In the genomic region with DNA sequence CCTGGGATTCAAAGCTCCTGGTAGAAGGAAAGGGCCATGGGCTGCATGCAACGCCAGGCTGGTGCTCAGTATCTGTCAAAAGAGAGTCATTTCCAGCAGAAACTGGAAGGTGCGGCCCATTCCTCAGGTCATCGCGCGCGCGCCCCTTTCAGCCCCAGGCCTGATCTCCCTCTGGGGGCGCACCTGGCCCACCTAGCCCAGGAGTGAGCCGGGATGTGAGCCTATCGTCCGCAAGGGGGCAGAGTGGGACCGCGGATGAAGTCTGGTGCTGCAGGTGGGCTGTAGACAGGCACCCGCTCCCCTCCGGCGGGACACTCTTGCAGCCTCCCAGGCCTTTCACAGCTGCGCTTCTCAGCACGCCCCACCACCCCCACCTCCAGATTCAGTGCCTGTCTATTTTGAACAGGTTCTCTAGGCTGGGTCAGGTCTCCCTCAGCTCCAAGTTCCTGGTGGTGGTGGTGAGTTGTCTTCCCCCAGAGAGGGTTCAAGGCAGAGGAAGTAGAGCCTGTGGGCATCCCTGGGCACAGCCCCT, we compare ENCODE assay signal across 1 cellular context.
TF ChIP-seq lines count a peak whose summit lies in the region.

No MANE protein-coding gene starts in this region.

TF ChIP-seq in K562, 482 proteins besides CTCF, POLR2A, EP300 and RAD21 (continues in another document):
- peak; percentile 62; the same call in 1 of the 2 replicates for TF ChIP-seq ZEB2 (IDR thresholded peaks at IDR 0.05)
- TF ChIP-seq CXXC5 (CRISPR knock-in tag; IDR thresholded peaks at IDR 0.05): no peak
- TF ChIP-seq MTA3 (IDR thresholded peaks at IDR 0.05; ENCODE audit: borderline replicate concordance): peak; percentile 30; the same call in 1 of the 2 replicates
- TF ChIP-seq CBX5 (IDR thresholded peaks at IDR 0.05; ENCODE audit: borderline replicate concordance, low read depth): no peak
- TF ChIP-seq POLR2AphosphoS2 (IDR thresholded peaks at IDR 0.05; ENCODE audit: low read length): no peak
- TF ChIP-seq HNRNPK (IDR thresholded peaks at IDR 0.05; ENCODE audit: low read depth, low read length, poor library complexity, severe bottlenecking): no peak
- TF ChIP-seq MYC (IDR thresholded peaks at IDR 0.05; ENCODE audit: low read depth, low read length): 0 out of 2 replicates have a peak, but pooled peaks have one; percentile 32
- TF ChIP-seq MYC (CRISPR knock-in tag; IDR thresholded peaks at IDR 0.05; ENCODE audit: borderline replicate concordance, low read depth): no peak
- no peak for TF ChIP-seq THAP7 (CRISPR knock-in tag; IDR thresholded peaks at IDR 0.05)
- TF ChIP-seq, protein P1, sequence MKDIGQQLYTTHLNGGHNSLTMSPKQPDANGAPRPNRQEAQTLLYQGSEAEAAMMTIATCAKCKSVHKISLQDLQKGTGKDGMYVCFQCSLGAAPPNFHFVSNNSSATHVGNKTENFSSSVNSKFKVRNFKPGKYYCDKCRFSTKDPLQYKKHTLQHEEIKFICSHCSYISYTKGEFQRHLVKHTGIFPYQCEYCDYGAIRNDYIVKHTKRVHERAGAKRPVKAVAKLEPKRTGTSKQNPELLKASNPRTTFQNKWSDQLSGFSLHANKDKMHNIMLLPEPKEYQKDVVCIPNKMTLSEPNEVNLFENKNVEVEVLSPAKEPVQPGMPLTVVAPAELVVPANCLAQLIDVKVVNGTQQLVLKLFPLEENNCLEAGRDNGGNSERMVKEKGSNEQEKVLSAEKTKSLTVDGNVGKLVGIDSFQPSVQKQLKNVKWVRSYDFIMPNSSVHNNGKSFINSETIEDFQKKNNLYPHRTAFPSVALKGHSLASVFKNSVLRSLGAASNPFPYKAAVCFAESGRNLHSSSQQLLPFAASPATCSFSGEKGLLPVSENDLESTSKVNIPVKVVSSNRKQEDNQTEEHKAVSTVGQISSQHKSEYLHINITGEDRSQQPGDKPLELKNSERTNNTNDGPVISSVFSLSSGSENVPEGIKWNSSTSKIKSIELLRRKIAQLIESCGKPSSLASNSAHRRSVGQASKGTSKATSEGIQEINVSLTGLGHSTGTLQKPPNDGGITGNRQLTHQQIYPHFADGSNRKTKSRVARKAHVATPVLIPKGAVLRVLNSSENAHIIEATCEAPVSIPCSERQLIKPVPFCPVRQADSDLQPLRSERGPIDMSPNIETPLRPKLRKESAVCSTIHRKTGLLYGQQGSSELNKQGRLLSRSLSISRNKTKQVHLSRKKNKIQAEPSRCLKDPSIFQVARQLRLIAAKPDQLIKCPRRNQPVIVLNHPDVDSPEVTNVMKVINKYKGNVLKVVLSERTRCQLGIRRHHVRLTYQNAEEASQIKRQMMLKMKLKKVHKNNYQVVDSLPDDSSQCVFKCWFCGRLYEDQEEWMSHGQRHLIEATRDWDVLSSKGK (CRISPR knock-in tag; IDR thresholded peaks at IDR 0.05): no peak
- no peak for TF ChIP-seq CEBPZ (IDR thresholded peaks at IDR 0.05; ENCODE audit: borderline replicate concordance, low read depth, low read length)
- TF ChIP-seq, protein P2, sequence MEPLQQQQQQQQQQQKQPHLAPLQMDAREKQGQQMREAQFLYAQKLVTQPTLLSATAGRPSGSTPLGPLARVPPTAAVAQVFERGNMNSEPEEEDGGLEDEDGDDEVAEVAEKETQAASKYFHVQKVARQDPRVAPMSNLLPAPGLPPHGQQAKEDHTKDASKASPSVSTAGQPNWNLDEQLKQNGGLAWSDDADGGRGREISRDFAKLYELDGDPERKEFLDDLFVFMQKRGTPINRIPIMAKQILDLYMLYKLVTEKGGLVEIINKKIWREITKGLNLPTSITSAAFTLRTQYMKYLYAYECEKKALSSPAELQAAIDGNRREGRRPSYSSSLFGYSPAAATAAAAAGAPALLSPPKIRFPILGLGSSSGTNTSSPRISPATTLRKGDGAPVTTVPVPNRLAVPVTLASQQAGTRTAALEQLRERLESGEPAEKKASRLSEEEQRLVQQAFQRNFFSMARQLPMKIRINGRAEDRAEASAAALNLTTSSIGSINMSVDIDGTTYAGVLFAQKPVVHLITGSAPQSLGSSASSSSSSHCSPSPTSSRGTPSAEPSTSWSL (CRISPR knock-in tag; IDR thresholded peaks at IDR 0.05; ENCODE audit: borderline replicate concordance): no peak
- TF ChIP-seq, protein P3, sequence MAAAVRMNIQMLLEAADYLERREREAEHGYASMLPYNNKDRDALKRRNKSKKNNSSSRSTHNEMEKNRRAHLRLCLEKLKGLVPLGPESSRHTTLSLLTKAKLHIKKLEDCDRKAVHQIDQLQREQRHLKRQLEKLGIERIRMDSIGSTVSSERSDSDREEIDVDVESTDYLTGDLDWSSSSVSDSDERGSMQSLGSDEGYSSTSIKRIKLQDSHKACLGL (CRISPR knock-in tag; IDR thresholded peaks at IDR 0.05; ENCODE audit: borderline replicate concordance, poor library complexity, severe bottlenecking): no peak
- TF ChIP-seq ZBTB40 (IDR thresholded peaks at IDR 0.05): no peak
- no peak for TF ChIP-seq ZBTB40 (CRISPR knock-in tag; IDR thresholded peaks at IDR 0.05)
- TF ChIP-seq KAT2B (IDR thresholded peaks at IDR 0.05; ENCODE audit: low read depth, low read length): no peak
- no peak for TF ChIP-seq KLF1 (tag; IDR thresholded peaks at IDR 0.05)
- TF ChIP-seq, protein P4, sequence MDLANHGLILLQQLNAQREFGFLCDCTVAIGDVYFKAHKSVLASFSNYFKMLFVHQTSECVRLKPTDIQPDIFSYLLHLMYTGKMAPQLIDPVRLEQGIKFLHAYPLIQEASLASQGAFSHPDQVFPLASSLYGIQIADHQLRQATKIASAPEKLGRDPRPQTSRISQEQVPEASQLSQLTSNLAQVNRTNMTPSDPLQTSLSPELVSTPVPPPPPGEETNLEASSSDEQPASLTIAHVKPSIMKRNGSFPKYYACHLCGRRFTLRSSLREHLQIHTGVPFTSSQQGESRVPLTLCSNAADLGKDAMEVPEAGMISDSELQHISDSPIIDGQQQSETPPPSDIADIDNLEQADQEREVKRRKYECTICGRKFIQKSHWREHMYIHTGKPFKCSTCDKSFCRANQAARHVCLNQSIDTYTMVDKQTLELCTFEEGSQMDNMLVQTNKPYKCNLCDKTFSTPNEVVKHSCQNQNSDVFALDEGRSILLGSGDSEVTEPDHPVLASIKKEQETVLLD (IDR thresholded peaks at IDR 0.05): 0 out of 2 replicates have a peak, but pooled peaks have one; percentile 21
- TF ChIP-seq, protein P5, sequence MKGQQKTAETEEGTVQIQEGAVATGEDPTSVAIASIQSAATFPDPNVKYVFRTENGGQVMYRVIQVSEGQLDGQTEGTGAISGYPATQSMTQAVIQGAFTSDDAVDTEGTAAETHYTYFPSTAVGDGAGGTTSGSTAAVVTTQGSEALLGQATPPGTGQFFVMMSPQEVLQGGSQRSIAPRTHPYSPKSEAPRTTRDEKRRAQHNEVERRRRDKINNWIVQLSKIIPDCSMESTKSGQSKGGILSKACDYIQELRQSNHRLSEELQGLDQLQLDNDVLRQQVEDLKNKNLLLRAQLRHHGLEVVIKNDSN (CRISPR knock-in tag; IDR thresholded peaks at IDR 0.05): no peak
- TF ChIP-seq ZNF707 (CRISPR knock-in tag; conservative IDR thresholded peaks at IDR 0.05): no peak
- no peak for TF ChIP-seq JUNB (CRISPR knock-in tag; conservative IDR thresholded peaks at IDR 0.05)
- no peak for TF ChIP-seq ZNF212 (CRISPR knock-in tag; IDR thresholded peaks at IDR 0.05)
- TF ChIP-seq MTA1 (IDR thresholded peaks at IDR 0.05; ENCODE audit: borderline replicate concordance): 0 out of 2 replicates have a peak, but pooled peaks have one; percentile 23
- TF ChIP-seq ZNF512 (tag; IDR thresholded peaks at IDR 0.05): no peak
- TF ChIP-seq ZNF140 (CRISPR knock-in tag; IDR thresholded peaks at IDR 0.05): no peak
- no peak for TF ChIP-seq RBM17 (IDR thresholded peaks at IDR 0.05; ENCODE audit: borderline replicate concordance, low read depth, low read length)
- no peak for TF ChIP-seq SAFB2 (IDR thresholded peaks at IDR 0.05; ENCODE audit: borderline replicate concordance, low read depth, low read length, severe bottlenecking)
- TF ChIP-seq TARDBP (IDR thresholded peaks at IDR 0.05): no peak
- no peak for TF ChIP-seq ZNF584 (CRISPR knock-in tag; IDR thresholded peaks at IDR 0.05; ENCODE audit: low read depth)
- no peak for TF ChIP-seq POLR2H (tag; IDR thresholded peaks at IDR 0.05; ENCODE audit: low read depth)
